Comparison of ENCODE assay signal across 8 cellular contexts in genomic region chr7:55573234-55573504, GRCh38. TPM values are rescaled to one million over a fixed set of nuclear protein-coding genes. Genes with fewer than 3 reads are reported as not detected.
DNase-seq lines count a peak whose midpoint lies in the region; ATAC-seq, FAIRE-seq and TF ChIP-seq lines count a peak whose summit lies in the region.

No MANE protein-coding gene starts in this region.

- in situ Hi-C loops in HepG2 (cut with HindIII; ENCODE audit: extremely low pct_ligation_motif_present, low pct_unique_long_range_greater_than_20kb), result no loop called here

- TF ChIP-seq EP300 in HepG2 (IDR thresholded peaks at IDR 0.05; ENCODE audit: low read depth in 2 of 2, low read length in 2 of 2) (no peak), HepG2 (CRISPR knock-in tag; IDR thresholded peaks at IDR 0.05; ENCODE audit: borderline replicate concordance) (no peak)

- TF ChIP-seq CTCF in HepG2 (CRISPR knock-in tag; IDR thresholded peaks at IDR 0.05) (no peak), right lobe of liver (IDR thresholded peaks at IDR 0.05) (no peak), uterus (IDR thresholded peaks at IDR 0.05) (no peak)

- ATAC-seq in HepG2 (peak; percentile 6; the same call in 2 of the 3 replicates), right lobe of liver (no peak), GM19035 (IDR thresholded peaks at IDR 0.05; ENCODE audit: unreplicated experiment) (no peak), GM21360 (IDR thresholded peaks at IDR 0.05; ENCODE audit: unreplicated experiment) (no peak), GM18517 (IDR thresholded peaks at IDR 0.05; ENCODE audit: unreplicated experiment) (no peak)

- H3K4me1 ChIP-seq in HepG2 (ENCODE audit: insufficient read depth, low read length) (peaks cover 39% of the 10 kb centered on the region), right lobe of liver (peaks cover 0 to 11% (median 6%) of the 10 kb centered on the region in 4 donors), adipocyte (ENCODE audit: control insufficient read depth, insufficient read depth, low read length) (peaks cover 37% of the 10 kb centered on the region), mucosa of rectum (ENCODE audit: control insufficient read depth in 2 of 2, insufficient read depth in 2 of 2, low read length in 2 of 2) (peaks cover 19 to 26% of the 10 kb centered on the region in 2 donors), uterus (peaks cover 0 to 6% of the 10 kb centered on the region in 2 donors)

- H3K79me2 ChIP-seq in HepG2 (ENCODE audit: insufficient read depth, low read length), result peaks cover 35% of the 10 kb centered on the region

- H3K9ac ChIP-seq in HepG2 (ENCODE audit: insufficient read depth, low read depth, low read length) (peak overlapping the region; percentile 59), adipocyte (ENCODE audit: low read length) (peak overlapping the region; percentile 86), mucosa of rectum (ENCODE audit: low read depth in 1 of 2, low read length in 2 of 2) (peak overlapping the region; percentile 85 to 91)

- no peak for TF ChIP-seq POLR2A in HepG2 (IDR thresholded peaks at IDR 0.05; ENCODE audit: insufficient read depth in 1 of 2, low read depth in 2 of 2, low read length in 2 of 2)
- no peak for TF ChIP-seq POLR2A in right lobe of liver (IDR thresholded peaks at IDR 0.05)
- TF ChIP-seq POLR2A in uterus (IDR thresholded peaks at IDR 0.05), result no peak

- no peak for TF ChIP-seq RAD21 in HepG2 (CRISPR knock-in tag; IDR thresholded peaks at IDR 0.05)

- H3K27ac ChIP-seq in HepG2 (ENCODE audit: extremely low read length, insufficient read depth, low read length) (no peak overlapping the region), right lobe of liver (peak overlapping the region in 1 of 3 donors; percentile 73), mucosa of rectum (ENCODE audit: low read depth in 2 of 2, low read length in 2 of 2) (peak overlapping the region in 1 of 2 donors; percentile 90), uterus (peak overlapping the region; percentile 83 to 93)

- 24% methylated on average over 6 of the region's 6 CpGs for WGBS in HepG2 (ENCODE audit: low lambda C conversion rate)
- WGBS in right lobe of liver (ENCODE audit: insufficient coverage, low coverage, low lambda C conversion rate, missing lambda C conversion rate), result 46% methylated on average over 5 of the region's 6 CpGs

- BruUV-seq in HepG2 (replicated peaks; lab: Mats Ljungman, UMichigan), result no TSS peak

- DNase-seq in HepG2 (ENCODE audit: low spot score) (no peak), right lobe of liver (no peak), adipocyte (ENCODE audit: low read depth) (no peak), uterus (no peak)

- POLR2A ChIA-PET in HepG2 (lab: Yijun Ruan, JAX), result interaction anchor here (0.9 kb wide), 2 partner anchors 9 to 533 kb away, joined by 3 read pairs; partner anchors contain the start of gene CHCHD2

- H3K4me2 ChIP-seq in HepG2 (ENCODE audit: low read depth, low read length), result peak overlapping the region; percentile 97

- no peaks in the 10 kb centered on the region; a peak in 1 of 5 replicates for H3K27me3 ChIP-seq in HepG2 (ENCODE audit: control insufficient read depth in 1 of 2, insufficient read depth in 2 of 2, low read length in 2 of 2)
- no peaks in the 10 kb centered on the region for H3K27me3 ChIP-seq in right lobe of liver
- H3K27me3 ChIP-seq in adipocyte (replicated peaks; ENCODE audit: control insufficient read depth, insufficient read depth, low read length), result no peaks in the 10 kb centered on the region
- H3K27me3 ChIP-seq in mucosa of rectum (ENCODE audit: control insufficient read depth in 2 of 2, insufficient read depth in 2 of 2, low read length in 2 of 2), result no peaks in the 10 kb centered on the region
- H3K27me3 ChIP-seq in uterus, result no peaks in the 10 kb centered on the region

- H3K4me3 ChIP-seq in HepG2 (replicated peaks in 1 of 3; ENCODE audit: insufficient read depth in 1 of 3, low read depth in 2 of 3, low read length in 3 of 3), result peak overlapping the region; percentile 67 to 79 (median 74)
- H3K4me3 ChIP-seq in right lobe of liver, result peak overlapping the region in 1 of 3 donors; percentile 87
- peak overlapping the region; percentile 89 for H3K4me3 ChIP-seq in adipocyte (ENCODE audit: low read length)
- H3K4me3 ChIP-seq in mucosa of rectum (ENCODE audit: low read length in 2 of 2), result peak overlapping the region; percentile 85 to 87
- peak overlapping the region; percentile 61 to 64 for H3K4me3 ChIP-seq in uterus

- no peak overlapping the region for H2AFZ ChIP-seq in HepG2 (ENCODE audit: low read length)

- no peak for FAIRE-seq in HepG2 (lab: Jason Lieb, UNC)

- CTCF ChIA-PET in HepG2 (lab: Yijun Ruan, JAX; ENCODE audit: low intra/inter-chr PET ratio, low total read pairs), result no interaction called here

- intact Hi-C loops in HepG2 (cut with micrococcal nuclease; ENCODE audit: unreplicated experiment) (loop anchor here (10.0 kb wide), 1 partner anchor 148 kb away; no protein-coding TSS in a partner anchor), right lobe of liver (cut with DNase I) (no loop called here), uterus (cut with DNase I; ENCODE audit: low total_unique reads) (no loop called here)

- H3K36me3 ChIP-seq in HepG2 (replicated peaks in 1 of 2; ENCODE audit: control insufficient read depth in 1 of 2, insufficient read depth in 2 of 2, low read length in 2 of 2), result no peaks in the 10 kb centered on the region
- H3K36me3 ChIP-seq in right lobe of liver, result no peaks in the 10 kb centered on the region
- H3K36me3 ChIP-seq in adipocyte (ENCODE audit: control insufficient read depth, insufficient read depth, low read length, severe bottlenecking), result no peaks in the 10 kb centered on the region
- no peaks in the 10 kb centered on the region for H3K36me3 ChIP-seq in mucosa of rectum (ENCODE audit: control insufficient read depth in 2 of 2, insufficient read depth in 2 of 2, low read length in 2 of 2)
- no peaks in the 10 kb centered on the region for H3K36me3 ChIP-seq in uterus

- no peaks in the 10 kb centered on the region for H4K20me1 ChIP-seq in HepG2 (ENCODE audit: insufficient read depth, low read length)

- H3K9me3 ChIP-seq in HepG2 (ENCODE audit: low read length), result no peaks in the 10 kb centered on the region
- H3K9me3 ChIP-seq in right lobe of liver, result no peaks in the 10 kb centered on the region
- no peaks in the 10 kb centered on the region for H3K9me3 ChIP-seq in adipocyte (ENCODE audit: control insufficient read depth, low read length)
- H3K9me3 ChIP-seq in mucosa of rectum (ENCODE audit: control insufficient read depth in 2 of 2, low read length in 2 of 2), result no peaks in the 10 kb centered on the region
- no peaks in the 10 kb centered on the region for H3K9me3 ChIP-seq in uterus

TF ChIP-seq in HepG2, 621 proteins besides CTCF, POLR2A, EP300 and RAD21 (continues in another document):
- TF ChIP-seq SP5 (CRISPR knock-in tag; IDR thresholded peaks at IDR 0.05; ENCODE audit: borderline replicate concordance, low read depth), result no peak
- TF ChIP-seq CEBPG (CRISPR knock-in tag; IDR thresholded peaks at IDR 0.05), result no peak
- TF ChIP-seq SALL2 (CRISPR knock-in tag; IDR thresholded peaks at IDR 0.05), result no peak

RNA-seq across cellular contexts. Expression of gene VOPP1, which starts 0.9 kb away (rescaled TPM):
- total RNA-seq in HepG2 (2016; rRNA removed; fragmentation: Illumina TruSeq; extraction: Trizol) (49.9 and 55.3 TPM in 2 replicates), right lobe of liver (10 to 100 TPM; 15.8 to 30.3 (median 23.2) TPM), uterus (10 to 100 TPM; 22.1 to 58.9 (median 39.8) TPM)
- 29.6 and 31.7 TPM in 2 replicates for total RNA-seq in HepG2 (2016; cell fraction: cytosol; rRNA removed; fragmentation: Illumina TruSeq; extraction: Trizol; ENCODE audit: low read depth)
- 43.7 and 56.7 TPM in 2 replicates for total RNA-seq in HepG2 (2016; cell fraction: insoluble cytoplasmic fraction; rRNA removed; fragmentation: Illumina TruSeq; extraction: Trizol)
- 74.9 and 78.9 TPM in 2 replicates for total RNA-seq in HepG2 (2016; cell fraction: membrane; rRNA removed; fragmentation: Illumina TruSeq; extraction: Trizol)
- total RNA-seq in HepG2 (2016; cell fraction: nucleus; rRNA removed; fragmentation: Illumina TruSeq; extraction: Trizol), result 43.5 and 50.2 TPM in 2 replicates
- 21.3 and 21.8 TPM in 2 replicates for polyA plus RNA-seq in HepG2 (2011; rRNA removed)
- polyA plus RNA-seq in HepG2 (2011; cell fraction: cytosol; rRNA removed), result 21.1 and 24.6 TPM in 2 replicates
- 12.5 and 14.4 TPM in 2 replicates for polyA plus RNA-seq in HepG2 (2011; cell fraction: nucleus; rRNA removed)
- 24.1 and 26.8 TPM in 2 replicates for polyA plus RNA-seq in HepG2 (2012)
- polyA plus RNA-seq in HepG2 (2016; cell fraction: cytosol; fragmentation: Illumina TruSeq; extraction: Trizol; ENCODE audit: low read depth), result 32.1 and 36.4 TPM in 2 replicates
- polyA plus RNA-seq in HepG2 (2016; cell fraction: insoluble cytoplasmic fraction; fragmentation: Illumina TruSeq; extraction: Trizol; ENCODE audit: low read depth), result 38.0 and 40.3 TPM in 2 replicates
- 62.2 and 67.1 TPM in 2 replicates for polyA plus RNA-seq in HepG2 (2016; cell fraction: membrane; fragmentation: Illumina TruSeq; extraction: Trizol; ENCODE audit: low read depth)
- 49.8 and 50.9 TPM in 2 replicates for polyA plus RNA-seq in HepG2 (2016; cell fraction: nucleus; fragmentation: Illumina TruSeq; extraction: Trizol; ENCODE audit: insufficient read depth, low read depth)
- 59.2 and 63.5 TPM in 2 replicates for polyA minus RNA-seq in HepG2 (2011; rRNA and poly(A)+ RNA removed; ENCODE audit: low replicate concordance)
- polyA minus RNA-seq in HepG2 (2011; cell fraction: cytosol; rRNA and poly(A)+ RNA removed), result 28.0 and 28.5 TPM in 2 replicates
- 19.4 and 23.2 TPM in 2 replicates for polyA minus RNA-seq in HepG2 (2011; cell fraction: nucleus; rRNA and poly(A)+ RNA removed)
